Comparison of ENCODE assay signal across 35 cellular contexts in the genomic region with DNA sequence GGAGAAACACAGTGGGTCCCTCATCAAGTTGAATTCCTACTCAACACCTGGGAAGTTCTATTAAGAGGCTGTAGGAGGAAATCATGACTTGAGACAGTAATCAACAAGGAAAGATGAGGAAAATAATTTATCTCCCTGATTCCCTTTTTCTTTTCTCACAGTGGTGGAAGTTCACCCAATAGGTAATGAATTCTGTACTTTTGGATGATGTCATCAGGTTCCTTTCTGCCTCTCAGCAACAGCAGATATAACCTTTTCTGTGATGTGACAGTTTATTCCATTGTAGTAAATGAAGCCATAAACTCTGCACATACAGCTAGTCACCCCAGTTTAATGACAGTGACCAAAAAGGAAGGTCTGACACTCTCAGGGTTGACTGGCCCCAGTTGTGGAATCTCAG.
"Had no signal": no experiment of that assay in that cellular context is flagged by ENCODE, and none has a peak within 500 bp of the region (broad histone marks: within the 10 kb centered on the region; RNA-seq: fewer than 3 reads in every experiment).

No MANE protein-coding gene starts in this region.

- H3K27me3 ChIP-seq: MG63 had no signal

- H3K9me3 ChIP-seq: MG63 had no signal

- DNase-seq: Karpas-422, Kasumi-1, MG63, MM.1S, MV-4-11, NCI-H1048, NCI-H1092, NCI-H1092 treated with DMSO at 0.1 percent for 48 hours, NCI-H1105, NCI-H1105 treated with DMSO at 0.1 percent for 48 hours, NCI-H1417, NCI-H1417 treated with DMSO at 0.1 percent for 48 hours, NCI-H1436, NCI-H1436 treated with DMSO at 0.1 percent for 48 hours, NCI-H146, NCI-H1694, NCI-H1694 treated with DMSO at 0.1 percent for 48 hours, NCI-H187, NCI-H187 treated with DMSO at 0.1 percent for 48 hours, NCI-H1930, NCI-H2029, NCI-H2029 treated with DMSO at 0.1 percent for 48 hours, NCI-H2081, NCI-H2081 treated with DMSO at 0.1 percent for 48 hours, NCI-H2107, NCI-H2171, NCI-H2171 treated with DMSO at 0.1 percent for 48 hours, NCI-H2227 treated with DMSO at 0.1 percent for 48 hours, NCI-H226, NCI-H345, NCI-H446, NCI-H446 treated with DMSO at 0.1 percent for 48 hours, NCI-H510A, NCI-H510A treated with DMSO at 0.1 percent for 48 hours, NCI-H524 had no signal

- H3K36me3 ChIP-seq: MG63 had no signal

- H3K4me3 ChIP-seq: MG63 had no signal
